In genomic region chr2:38517284-38517683, GRCh38 we compare ENCODE assay signal across 26 cellular contexts.
"Had no signal": no experiment of that assay in that cellular context is flagged by ENCODE, and none has a peak within 500 bp of the region (broad histone marks: within the 10 kb centered on the region; RNA-seq: fewer than 3 reads in every experiment).

No MANE protein-coding gene starts in this region.

- H3K4me3 Mint-ChIP-seq: activated B cell treated with CpG ODN at 0.5 μM for 24 hours; activated CD4-positive, alpha-beta T cell treated with anti-CD3 and anti-CD28 coated beads for 36 hours; activated naive CD8-positive, alpha-beta T cell treated with anti-CD3 and anti-CD28 coated beads, Interleukin-2, amount 10 ng/mL, durations not matched to agents 7 days and 5 days; dendritic cell treated with granulocyte-macrophage colony-stimulating factor and Interleukin-4, amounts not matched to agents 40 ng/mL and 50 ng/mL, for 4 days; natural killer cell treated with Interleukin-12 subunit alpha and Interleukin-12 subunit beta and Interleukin-15 and Interleukin-18, amount 100 ng/mL, for 72 hours; stimulated activated naive B cell treated with anti-CD40 and anti-IgM and Interleukin-4, amounts not matched to agents 10 μg/mL and 1 μg/mL and 100 μg/mL, for 72 hours; type B pancreatic cell had no signal

- H3K27ac Mint-ChIP-seq: activated B cell treated with CpG ODN at 0.5 μM for 24 hours; activated CD4-positive, alpha-beta T cell treated with anti-CD3 and anti-CD28 coated beads for 36 hours; activated naive CD8-positive, alpha-beta T cell treated with anti-CD3 and anti-CD28 coated beads, Interleukin-2, amount 10 ng/mL, durations not matched to agents 7 days and 5 days; dendritic cell treated with granulocyte-macrophage colony-stimulating factor and Interleukin-4, amounts not matched to agents 40 ng/mL and 50 ng/mL, for 4 days; natural killer cell treated with Interleukin-12 subunit alpha and Interleukin-12 subunit beta and Interleukin-15 and Interleukin-18, amount 100 ng/mL, for 72 hours; stimulated activated naive B cell treated with anti-CD40 and anti-IgM and Interleukin-4, amounts not matched to agents 10 μg/mL and 1 μg/mL and 100 μg/mL, for 72 hours; type B pancreatic cell had no signal

- H3K36me3 Mint-ChIP-seq: activated naive CD8-positive, alpha-beta T cell treated with anti-CD3 and anti-CD28 coated beads, Interleukin-2, amount 10 ng/mL, durations not matched to agents 7 days and 5 days; natural killer cell treated with Interleukin-12 subunit alpha and Interleukin-12 subunit beta and Interleukin-15 and Interleukin-18, amount 100 ng/mL, for 72 hours; stimulated activated naive B cell treated with anti-CD40 and anti-IgM and Interleukin-4, amounts not matched to agents 10 μg/mL and 1 μg/mL and 100 μg/mL, for 72 hours; type B pancreatic cell had no signal

- H3K27ac ChIP-seq: body of pancreas, cardiac muscle cell, neutrophil had no signal

- ATAC-seq: activated CD4-positive, alpha-beta T cell treated with anti-CD3 and anti-CD28 coated beads for 36 hours; body of pancreas; left cardiac atrium; natural killer cell treated with Interleukin-12 subunit alpha and Interleukin-12 subunit beta and Interleukin-15 and Interleukin-18, amount 100 ng/mL, for 72 hours; right cardiac atrium; stimulated activated naive B cell treated with anti-CD40 and anti-IgM and Interleukin-4, amounts not matched to agents 10 μg/mL and 1 μg/mL and 100 μg/mL, for 72 hours had no signal

- FAIRE-seq: islet of Langerhans, small intestine had no signal

- H3K4me3 ChIP-seq: body of pancreas, cardiac muscle cell, ovary, thoracic aorta had no signal

- H3K4me1 ChIP-seq: body of pancreas had no signal

- H3K9me3 Mint-ChIP-seq: activated B cell treated with CpG ODN at 0.5 μM for 24 hours; activated naive CD8-positive, alpha-beta T cell treated with anti-CD3 and anti-CD28 coated beads, Interleukin-2, amount 10 ng/mL, durations not matched to agents 7 days and 5 days; dendritic cell treated with granulocyte-macrophage colony-stimulating factor and Interleukin-4, amounts not matched to agents 40 ng/mL and 50 ng/mL, for 4 days; natural killer cell treated with Interleukin-12 subunit alpha and Interleukin-12 subunit beta and Interleukin-15 and Interleukin-18, amount 100 ng/mL, for 72 hours; type B pancreatic cell had no signal

- H3K4me1 Mint-ChIP-seq: activated B cell treated with CpG ODN at 0.5 μM for 24 hours; activated CD4-positive, alpha-beta T cell treated with anti-CD3 and anti-CD28 coated beads for 36 hours; activated naive CD8-positive, alpha-beta T cell treated with anti-CD3 and anti-CD28 coated beads, Interleukin-2, amount 10 ng/mL, durations not matched to agents 7 days and 5 days; stimulated activated naive B cell treated with anti-CD40 and anti-IgM and Interleukin-4, amounts not matched to agents 10 μg/mL and 1 μg/mL and 100 μg/mL, for 72 hours had no signal

- DNase-seq: activated B cell treated with CpG ODN at 0.5 μM for 24 hours; activated CD4-positive, alpha-beta T cell treated with anti-CD3 and anti-CD28 coated beads for 36 hours; activated CD4-positive, alpha-beta T cell treated with anti-CD3 and anti-CD28 coated beads, Interleukin-2, amount 50 U/mL, for 48 hours; activated naive CD4-positive, alpha-beta T cell treated with Interleukin-2 at 50 U/mL for 16 hours; activated naive CD8-positive, alpha-beta T cell treated with anti-CD3 and anti-CD28 coated beads, Interleukin-2, amount 10 ng/mL, durations not matched to agents 7 days and 5 days; activated T-cell treated with anti-CD3 and anti-CD28 coated beads, Interleukin-2, amount 50 U/mL, for 48 hours; anterior cingulate cortex; body of pancreas; effector CD4-positive, alpha-beta T cell; foreskin melanocyte; hypothalamus; left cardiac atrium; midbrain; ovary; right cardiac atrium; small intestine; stimulated activated CD4-positive, alpha-beta T cell treated with anti-CD3 and anti-CD28 coated beads, Interleukin-15, amount 100 ng/mL, for 24 hours; stimulated activated naive B cell treated with anti-CD40 and anti-IgM and Interleukin-4, amounts not matched to agents 10 μg/mL and 1 μg/mL and 100 μg/mL, for 72 hours; T-helper 9 cell had no signal

- H3K27me3 ChIP-seq: body of pancreas, cardiac muscle cell, neutrophil, ovary had no signal

- H3K9me3 ChIP-seq: body of pancreas, neutrophil, ovary, thoracic aorta had no signal

- H3K36me3 ChIP-seq: cardiac muscle cell, neutrophil, ovary, thoracic aorta had no signal
